In the genomic region with DNA sequence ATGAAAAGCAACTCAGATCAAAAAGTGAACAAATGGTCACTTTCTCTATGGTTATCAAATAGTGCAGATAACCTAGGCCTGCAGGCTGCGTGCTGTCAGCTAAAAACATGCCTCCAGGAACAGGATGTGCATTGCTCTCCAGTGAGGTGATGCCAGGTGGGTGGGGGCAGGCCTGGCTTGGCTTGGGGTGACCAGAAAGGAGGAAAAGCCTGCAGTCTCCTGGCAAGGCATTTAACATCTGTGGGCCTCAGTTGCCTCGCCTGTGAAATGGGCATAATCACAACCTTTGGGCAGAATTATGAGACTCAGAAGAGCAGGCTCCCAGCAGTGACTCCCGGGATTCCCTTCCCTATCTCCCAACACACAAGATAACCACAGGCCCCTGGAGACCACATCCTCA, we compare ENCODE assay signal across 14 cellular contexts.
"Had no signal": no experiment of that assay in that cellular context is flagged by ENCODE, and none has a peak within 500 bp of the region (broad histone marks: within the 10 kb centered on the region; RNA-seq: fewer than 3 reads in every experiment).

No MANE protein-coding gene starts in this region.

- H3K36me3 ChIP-seq: left lung, WERI-Rb-1 had no signal

- ATAC-seq: left lung; stimulated activated memory B cell treated with anti-CD40 and anti-IgM and Interleukin-4, amounts not matched to agents 10 μg/mL and 1 μg/mL and 100 μg/mL, for 72 hours had no signal

- H3K27ac ChIP-seq: dorsolateral prefrontal cortex, left lung, WERI-Rb-1 had no signal

- H3K4me3 ChIP-seq: dorsolateral prefrontal cortex, left lung had no signal

- DNase-seq: activated CD4-positive, alpha-beta T cell treated with anti-CD3 and anti-CD28 coated beads, Interleukin-2, amount 50 U/mL, for 4 hours; activated naive CD4-positive, alpha-beta T cell; activated naive CD8-positive, alpha-beta T cell treated with anti-CD3 and anti-CD28 coated beads, Interleukin-2, amount 10 ng/mL, durations not matched to agents 7 days and 5 days; activated T-cell treated with anti-CD3 and anti-CD28 coated beads for 4 hours; amygdala; caudate nucleus; erythroblast; hypothalamus; left lung; mammary epithelial cell; stimulated activated CD4-positive, alpha-beta T cell treated with anti-CD3 and anti-CD28 coated beads, Interleukin-4, amount 100 ng/mL, for 4 hours; WERI-Rb-1 had no signal
